8 cellular contexts compared by ENCODE assay signal in the genomic region with DNA sequence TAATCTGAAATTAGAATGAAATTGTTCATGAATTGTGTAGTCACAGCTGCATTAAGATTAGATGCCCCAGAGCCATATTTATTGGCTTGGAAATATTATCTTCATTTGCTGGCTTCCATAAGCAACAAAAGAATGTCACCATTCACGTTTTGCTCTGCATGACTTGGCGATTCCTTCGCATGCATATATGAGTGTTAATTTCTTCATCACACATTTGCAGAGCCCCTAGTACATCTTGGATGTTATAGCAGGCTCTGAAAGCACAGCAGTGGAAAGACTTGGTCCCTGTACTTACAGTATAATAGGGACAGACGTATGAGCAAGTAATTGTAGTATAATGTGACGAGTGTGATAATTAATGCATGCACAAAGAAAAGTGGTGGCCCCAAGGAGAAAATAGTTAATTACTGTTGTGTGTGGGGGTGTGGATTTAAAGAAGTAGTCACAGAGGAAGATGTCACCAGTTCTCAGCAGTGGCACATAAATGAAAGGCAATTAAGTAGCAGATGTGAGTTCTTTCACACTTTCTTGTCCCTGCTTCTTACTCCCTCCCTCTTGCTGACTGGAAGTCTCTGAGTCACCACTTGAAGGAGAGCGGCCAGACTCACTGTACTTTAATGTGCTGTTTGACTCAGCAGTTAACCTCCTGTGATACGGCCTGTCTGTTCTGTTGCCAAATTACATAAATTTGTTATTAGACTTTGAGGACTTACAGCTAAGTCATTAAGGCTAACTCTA. TPM values are rescaled to one million over a fixed set of nuclear protein-coding genes. Genes with fewer than 3 reads are reported as not detected.
DNase-seq lines count a peak whose midpoint lies in the region; ATAC-seq and TF ChIP-seq lines count a peak whose summit lies in the region.

No MANE protein-coding gene starts in this region.

- no peak overlapping the region for H3K27ac ChIP-seq in left ventricle myocardium inferior (replicated peaks)
- H3K27ac ChIP-seq in esophagus (ENCODE audit: low read depth in 2 of 2, low read length in 1 of 2): peak overlapping the region; percentile 17 to 71

- no peak for DNase-seq in Right ventricle myocardium inferior (ENCODE audit: missing footprints)
- DNase-seq in left ventricle myocardium inferior: no peak
- DNase-seq in T-cell: no peak
- peak; percentile 31 for DNase-seq in retina
- DNase-seq in DMS153 (lab: John Stamatoyannopoulos, UW): no peak
- DNase-seq in GM20000 (ENCODE audit: low spot score): no peak

- H3K4me3 Mint-ChIP-seq in T-cell: no peak overlapping the region

- TF ChIP-seq CTCF in left ventricle myocardium inferior (IDR thresholded peaks at IDR 0.05; ENCODE audit: borderline replicate concordance): no peak
- no peak for TF ChIP-seq CTCF in GM20000 (IDR thresholded peaks at IDR 0.05; ENCODE audit: extremely low read depth, missing control alignments)

- H3K4me3 ChIP-seq in left ventricle myocardium inferior (no peak overlapping the region), esophagus (ENCODE audit: low read depth in 1 of 2, low read length in 2 of 2) (no peak overlapping the region)

- no peaks in the 10 kb centered on the region for H3K9me3 Mint-ChIP-seq in T-cell

- intact Hi-C loops in Right ventricle myocardium inferior (cut with DNase I) (no loop called here), left ventricle myocardium inferior (cut with micrococcal nuclease) (no loop called here)

- H3K9me3 ChIP-seq in left ventricle myocardium inferior (replicated peaks) (no peaks in the 10 kb centered on the region), esophagus (ENCODE audit: control insufficient read depth in 2 of 2, insufficient read depth in 1 of 2, low read depth in 1 of 2, low read length in 1 of 2) (no peaks in the 10 kb centered on the region)

- H3K36me3 ChIP-seq in left ventricle myocardium inferior (no peaks in the 10 kb centered on the region), esophagus (ENCODE audit: control insufficient read depth in 2 of 2, insufficient read depth in 2 of 2, low read length in 1 of 2) (no peaks in the 10 kb centered on the region)

- POLR2A ChIA-PET in T-cell (lab: Charles Lee): interaction anchor here (0.5 to 0.6 kb wide), 2 partner anchors 44 to 337 kb away, joined by 4 to 9 read pairs; no protein-coding TSS in a partner anchor

- ATAC-seq in Right ventricle myocardium inferior (peak; percentile 59), T-cell (replicated peaks in 1 of 4) (peak in 3 of 4 experiments; percentile 54 to 73 (median 54)), HG02588 (IDR thresholded peaks at IDR 0.05; ENCODE audit: unreplicated experiment) (no peak)

- H3K27me3 Mint-ChIP-seq in T-cell: no peaks in the 10 kb centered on the region

- H3K4me1 ChIP-seq in left ventricle myocardium inferior (peaks cover 5% of the 10 kb centered on the region), esophagus (ENCODE audit: control insufficient read depth in 2 of 2, insufficient read depth in 2 of 2, low read length in 1 of 2) (peaks cover 2 to 3% of the 10 kb centered on the region in 2 donors)

- peak overlapping the region in 1 of 2 donors; percentile 46 for H3K27ac Mint-ChIP-seq in T-cell

- 21 to 22% methylated on average over 7 of the region's 7 CpGs for WGBS in esophagus, 2 donors

- CTCF ChIA-PET in T-cell (lab: Charles Lee): interaction anchor here in 1 of 2 donors (1.3 to 1.5 kb wide), 2 partner anchors 24 to 28 kb away, joined by 3 to 4 read pairs; no protein-coding TSS in a partner anchor

- no peaks in the 10 kb centered on the region for H3K27me3 ChIP-seq in left ventricle myocardium inferior (ENCODE audit: low read depth)
- no peaks in the 10 kb centered on the region for H3K27me3 ChIP-seq in esophagus (ENCODE audit: control insufficient read depth in 1 of 2, insufficient read depth in 2 of 2, low read length in 2 of 2)

- H3K4me1 Mint-ChIP-seq in T-cell: peaks cover 7 to 17% (median 10%) of the 10 kb centered on the region in 3 donors

- no peaks in the 10 kb centered on the region for H3K36me3 Mint-ChIP-seq in T-cell

RNA-seq across cellular contexts. Expression of gene S100A10, which starts 21.0 kb away (rescaled TPM):
- total RNA-seq in Right ventricle myocardium inferior: 290 TPM
- total RNA-seq in left ventricle myocardium inferior: 186 TPM
- total RNA-seq in T-cell: 100 to 1,000 TPM; 157 to 277 (median 264) TPM
- polyA plus RNA-seq in esophagus: 1,000 to 10,000 TPM; 1,247 to 2,455 TPM
